ENCODE assay signal across 13 cellular contexts in the genomic region with DNA sequence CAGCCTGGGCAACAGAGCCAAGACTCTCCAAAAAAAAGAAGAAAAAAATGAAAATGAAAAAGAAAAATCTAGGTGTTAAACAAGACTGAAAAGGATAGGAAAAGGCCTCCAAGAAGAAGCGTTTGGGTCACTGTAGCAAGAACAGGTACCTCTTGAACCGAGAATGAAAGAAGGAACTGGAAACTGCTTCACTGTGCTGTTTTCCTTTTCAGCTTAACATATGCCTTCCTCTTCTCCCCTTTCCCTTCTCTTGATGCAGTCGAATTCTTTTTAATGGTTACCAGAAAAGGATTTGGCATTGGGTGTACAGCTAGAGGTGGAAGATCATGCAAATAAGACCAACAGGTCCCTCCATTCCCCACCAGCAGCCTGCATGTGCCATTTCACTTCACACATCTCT. TPM values are rescaled to one million over a fixed set of nuclear protein-coding genes. Genes with fewer than 3 reads are reported as not detected.
A peak's percentile ranks its signal among the peaks of the same experiment; 100 is the strongest.
DNase-seq lines count a peak whose midpoint lies in the region; ATAC-seq, FAIRE-seq and TF ChIP-seq lines count a peak whose summit lies in the region.
"Had no signal": no experiment of that assay in that cellular context is flagged by ENCODE, and none has a peak within 500 bp of the region (broad histone marks: within the 10 kb centered on the region; RNA-seq: fewer than 3 reads in every experiment).

No MANE protein-coding gene starts in this region.

- DNase-seq in GM18507 (ENCODE audit: extremely low spot score, insufficient read length, low read depth), result no peak
- DNase-seq in caudate nucleus (lab: John Stamatoyannopoulos, UW), result no peak
- no peak for DNase-seq in activated gamma-delta T cell (lab: John Stamatoyannopoulos, UW)
- DNase-seq in mesendoderm, result no peak
- DNase-seq in GM13977 (ENCODE audit: low spot score), result no peak
- DNase-seq: NCI-H1092 treated with DMSO at 0.1 percent for 48 hours; NK-92 treated with Interleukin-12 subunit alpha and Interleukin-12 subunit beta, amount 100 ng/mL, for 24 hours; stimulated activated CD4-positive, alpha-beta T cell treated with anti-CD3 and anti-CD28 coated beads, Interleukin-4, amount 100 ng/mL, for 4 hours had no signal

- H3K4me3 ChIP-seq in mesendoderm (ENCODE audit: low read length), result no peak overlapping the region
- H3K4me3 ChIP-seq: thoracic aorta had no signal

- H2BK15ac ChIP-seq in mesendoderm (replicated peaks; ENCODE audit: low read depth), result no peak overlapping the region

- no peak overlapping the region for H3K4ac ChIP-seq in mesendoderm (ENCODE audit: low read depth, low read length)

- H4K5ac ChIP-seq in mesendoderm (ENCODE audit: low read length), result no peak overlapping the region

- no peak overlapping the region for H3K18ac ChIP-seq in mesendoderm (ENCODE audit: low read length)

- H3K4me2 ChIP-seq in mesendoderm (ENCODE audit: low read length), result no peak overlapping the region

- no peak overlapping the region for H3K9ac ChIP-seq in mesendoderm (ENCODE audit: low read length)

- H3K56ac ChIP-seq in mesendoderm (ENCODE audit: low read length), result no peak overlapping the region

- H2AK5ac ChIP-seq in mesendoderm (ENCODE audit: low read length), result no peak overlapping the region

- ATAC-seq in GM21526 (IDR thresholded peaks at IDR 0.05; ENCODE audit: low FRiP score, unreplicated experiment), result peak; percentile 58
- peak; percentile 44 for ATAC-seq in HG03108 (IDR thresholded peaks at IDR 0.05; ENCODE audit: unreplicated experiment)
- no peak for ATAC-seq in activated CD4-positive, CD25-positive, alpha-beta regulatory T cell treated with anti-CD3 and anti-CD28 coated beads, Interleukin-2, amount 50 U/mL, for 24 hours

- in situ Hi-C loops in GM13977 (cut with MboI; ENCODE audit: low pct_unique_long_range_greater_than_20kb, low sequenced_read_pairs, unreplicated experiment), result no loop called here

- H3K79me2 ChIP-seq in mesendoderm (ENCODE audit: control insufficient read depth, insufficient read depth, low read length), result no peaks in the 10 kb centered on the region

- no peaks in the 10 kb centered on the region for H3K36me3 ChIP-seq in mesendoderm (ENCODE audit: control insufficient read depth, insufficient read depth, low read length)
- H3K36me3 ChIP-seq: thoracic aorta had no signal

- no peaks in the 10 kb centered on the region for H3K27me3 ChIP-seq in mesendoderm (ENCODE audit: insufficient read depth, low read length, poor library complexity)

- H3K23ac ChIP-seq in mesendoderm (ENCODE audit: low read length), result no peak overlapping the region

- peaks cover 2% of the 10 kb centered on the region for H3K79me1 ChIP-seq in mesendoderm (ENCODE audit: low read length)

- WGBS in mesendoderm (ENCODE audit: extremely low coverage, insufficient coverage, low lambda C conversion rate), result no CpG with 5 or more reads among the region's 3 CpGs

- no peak overlapping the region for H4K8ac ChIP-seq in mesendoderm (ENCODE audit: low read depth, low read length)

- no peak overlapping the region for H2BK120ac ChIP-seq in mesendoderm (ENCODE audit: low read depth, low read length)

- no peak for TF ChIP-seq CTCF in GM13977 (IDR thresholded peaks at IDR 0.05; ENCODE audit: extremely low read depth, insufficient read depth, missing control alignments)

- peak overlapping the region; percentile 58 for H3K27ac ChIP-seq in caudate nucleus (ENCODE audit: low read depth, low read length)
- H3K27ac ChIP-seq in mesendoderm (ENCODE audit: low read depth, low read length), result no peak overlapping the region
- H3K27ac ChIP-seq: thoracic aorta had no signal

- H3K4me1 ChIP-seq in mesendoderm (ENCODE audit: control insufficient read depth, low read depth, low read length), result no peaks in the 10 kb centered on the region

- FAIRE-seq in GM18507 (lab: Jason Lieb, UNC), result peak; percentile 46

- no peak overlapping the region for H2BK5ac ChIP-seq in mesendoderm (ENCODE audit: low read length)

RNA-seq across cellular contexts. Expression of a gene that starts 28.1 kb away (rescaled TPM):
- polyA plus RNA-seq in mesendoderm (2013, experiment 1 of 2), result 9.9 TPM
- polyA plus RNA-seq in mesendoderm (2013, experiment 2 of 2), result 9.6 TPM
- polyA plus RNA-seq: CD4-positive, alpha-beta memory T cell had no signal

Comparison
In these comparisons a context has a peak if more than half of its experiments do, and no peak if none do; other contexts are left out.
1. ATAC-seq: peak in GM21526 (single experiment) and HG03108 (single experiment); none in activated CD4-positive, CD25-positive, alpha-beta regulatory T cell treated with anti-CD3 and anti-CD28 coated beads, Interleukin-2, amount 50 U/mL, for 24 hours (0 of 2).